18 cellular contexts compared by ENCODE assay signal in genomic region chr13:65592757-65593156, GRCh38.
DNase-seq lines count a peak whose midpoint lies in the region; ATAC-seq and TF ChIP-seq lines count a peak whose summit lies in the region.
"Had no signal": no experiment of that assay in that cellular context is flagged by ENCODE, and none has a peak within 500 bp of the region (broad histone marks: within the 10 kb centered on the region; RNA-seq: fewer than 3 reads in every experiment).

No MANE protein-coding gene starts in this region.

- TF ChIP-seq CTCF in IMR-90 (conservative IDR thresholded peaks at IDR 0.05; ENCODE audit: low read depth, low read length): no peak
- TF ChIP-seq CTCF in fibroblast of pulmonary artery (IDR thresholded peaks at IDR 0.05; ENCODE audit: low read length, missing control alignments): no peak

- no peak overlapping the region for H3K56ac ChIP-seq in IMR-90 (ENCODE audit: extremely low read depth, insufficient read depth, low read length)

- no peak overlapping the region for H2BK120ac ChIP-seq in IMR-90 (ENCODE audit: low read depth, low read length)

- no peak overlapping the region for H2BK20ac ChIP-seq in IMR-90 (ENCODE audit: low read depth, low read length)

- no peak overlapping the region for H3K27ac ChIP-seq in IMR-90 (ENCODE audit: insufficient read depth, low read length)
- H3K27ac ChIP-seq: BLaER1, KMS-11 had no signal

- H3K9me1 ChIP-seq in IMR-90 (ENCODE audit: insufficient read depth, low read length): no peaks in the 10 kb centered on the region

- H3K9me3 ChIP-seq in IMR-90 (ENCODE audit: control insufficient read depth, insufficient read depth, low read length): no peaks in the 10 kb centered on the region
- no peaks in the 10 kb centered on the region for H3K9me3 ChIP-seq in neuron (ENCODE audit: low read length)
- H3K9me3 ChIP-seq: BLaER1 had no signal

- DNase-seq in IMR-90 (peak; percentile 1), fibroblast of pulmonary artery (ENCODE audit: low read depth) (peak; percentile 32), NCI-H1930 (lab: John Stamatoyannopoulos, UW) (no peak)
- DNase-seq: CD4-positive, alpha-beta memory T cell; DMS153; GOT3; NCI-H1092 treated with DMSO at 0.1 percent for 48 hours; NCI-H510A treated with DMSO at 0.1 percent for 48 hours; NCI-H82; SHP77 had no signal

- no peak overlapping the region for H2AK9ac ChIP-seq in IMR-90 (replicated peaks; ENCODE audit: low read depth, low read length, poor library complexity)

- H4K20me1 ChIP-seq in IMR-90 (ENCODE audit: insufficient read depth, low read length): no peaks in the 10 kb centered on the region
- H4K20me1 ChIP-seq: BLaER1 had no signal

- no peaks in the 10 kb centered on the region for H3K4me1 ChIP-seq in IMR-90 (ENCODE audit: control insufficient read depth, insufficient read depth, low read length)
- peaks cover 4% of the 10 kb centered on the region for H3K4me1 ChIP-seq in neuron (ENCODE audit: insufficient read depth, low read length)
- H3K4me1 ChIP-seq: BLaER1 had no signal

- ATAC-seq in IMR-90 (ENCODE audit: low read depth) (no peak), SK-N-SH treated with all-trans-retinoic acid at 6 μM for 48 hours (peak; percentile 12), GM21526 (IDR thresholded peaks at IDR 0.05; ENCODE audit: low FRiP score, unreplicated experiment) (no peak), GM21786 (IDR thresholded peaks at IDR 0.05; ENCODE audit: unreplicated experiment) (no peak)
- ATAC-seq in activated CD4-positive, CD25-positive, alpha-beta regulatory T cell treated with anti-CD3 and anti-CD28 coated beads, Interleukin-2, amount 50 U/mL, for 24 hours: no peak
- ATAC-seq: GM12878 had no signal

- no peak for TF ChIP-seq RAD21 in IMR-90 (IDR thresholded peaks at IDR 0.05; ENCODE audit: low read length)

- dilution Hi-C loops in IMR-90 (cut with HindIII; ENCODE audit: low sequenced_read_pairs, unreplicated experiment): no loop called here

- no peak overlapping the region for H3K23ac ChIP-seq in IMR-90 (ENCODE audit: low read depth, low read length)

- no peak overlapping the region for H3K9ac ChIP-seq in IMR-90 (ENCODE audit: low read depth, low read length)
- H3K9ac ChIP-seq: BLaER1, KMS-11 had no signal

- no peaks in the 10 kb centered on the region for H3K27me3 ChIP-seq in IMR-90 (ENCODE audit: control insufficient read depth, insufficient read depth, low read length)
- no peaks in the 10 kb centered on the region for H3K27me3 ChIP-seq in neuron (ENCODE audit: insufficient read depth, low read length)
- H3K27me3 ChIP-seq: BLaER1 had no signal

- no peak overlapping the region for H3K4ac ChIP-seq in IMR-90 (ENCODE audit: low read depth, low read length)

- no peak overlapping the region for H2AK5ac ChIP-seq in IMR-90 (ENCODE audit: low read depth, low read length)

- TF ChIP-seq POLR2A in IMR-90 (IDR thresholded peaks at IDR 0.05; ENCODE audit: low read depth, low read length): no peak

- H2AFZ ChIP-seq in IMR-90 (replicated peaks; ENCODE audit: low read length, poor library complexity) (no peak overlapping the region), neuron (ENCODE audit: low read depth, low read length) (peak overlapping the region; percentile 67)

- no peak overlapping the region for H2BK15ac ChIP-seq in IMR-90 (ENCODE audit: low read depth, low read length)

- BruUV-seq in IMR-90 (replicated peaks; lab: Mats Ljungman, UMichigan): no TSS peak

- H4K91ac ChIP-seq in IMR-90 (ENCODE audit: insufficient read depth, low read depth, low read length): no peak overlapping the region

- POLR2A ChIA-PET in IMR-90 (lab: Charles Lee; ENCODE audit: unreplicated experiment): no interaction called here

- no peak overlapping the region for H3K4me2 ChIP-seq in IMR-90 (ENCODE audit: low read depth, low read length)
- H3K4me2 ChIP-seq: BLaER1, KMS-11 had no signal

- H4K8ac ChIP-seq in IMR-90 (ENCODE audit: low read depth in 2 of 2, low read length in 2 of 2): no peak overlapping the region

- H3K36me3 ChIP-seq in IMR-90 (ENCODE audit: control insufficient read depth, insufficient read depth, low read length): no peaks in the 10 kb centered on the region
- H3K36me3 ChIP-seq in neuron (ENCODE audit: insufficient read depth, low read length): no peaks in the 10 kb centered on the region
- H3K36me3 ChIP-seq: BLaER1 had no signal

- WGBS in IMR-90 (ENCODE audit: extremely low coverage in 2 of 2, insufficient read length in 1 of 2), 2 experiments: no CpG with 5 or more reads among the region's 1 CpG

- in situ Hi-C loops in IMR-90 (cut with MboI; ENCODE audit: low sequenced_read_pairs): no loop called here

- no peak overlapping the region for H3K14ac ChIP-seq in IMR-90 (replicated peaks; ENCODE audit: low read depth, low read length)

- H3K18ac ChIP-seq in IMR-90 (ENCODE audit: low read depth, low read length): no peak overlapping the region

- H2BK5ac ChIP-seq in IMR-90 (ENCODE audit: low read depth, low read length, poor library complexity, severe bottlenecking): no peak overlapping the region

- H4K5ac ChIP-seq in IMR-90 (ENCODE audit: low read depth, low read length): no peak overlapping the region

- H3K4me3 ChIP-seq in IMR-90 (ENCODE audit: insufficient read depth, low read depth, low read length) (no peak overlapping the region), fibroblast of pulmonary artery (replicated peaks; ENCODE audit: low read depth, low read length) (no peak overlapping the region), neuron (ENCODE audit: low read length) (no peak overlapping the region)
- H3K4me3 ChIP-seq: BLaER1, GM12878 had no signal

- intact Hi-C loops in IMR-90 (cut with micrococcal nuclease): no loop called here

- no peaks in the 10 kb centered on the region for H3K79me1 ChIP-seq in IMR-90 (ENCODE audit: low read depth in 1 of 2, low read length in 2 of 2)

- CTCF ChIA-PET in IMR-90 (lab: Yijun Ruan, JAX): no interaction called here

TF ChIP-seq in IMR-90, 13 proteins besides CTCF, POLR2A, EP300 and RAD21:
- TF ChIP-seq ELK1 (IDR thresholded peaks at IDR 0.05; ENCODE audit: borderline replicate concordance, low read depth, low read length) (no peak), MAFK (IDR thresholded peaks at IDR 0.05; ENCODE audit: low read depth, low read length) (no peak), MAZ (IDR thresholded peaks at IDR 0.05; ENCODE audit: borderline replicate concordance, low read depth, low read length) (no peak), FOS (IDR thresholded peaks at IDR 0.05; ENCODE audit: low read depth, low read length) (no peak), RCOR1 (IDR thresholded peaks at IDR 0.05; ENCODE audit: insufficient replicate concordance, low read length) (no peak), CHD1 (IDR thresholded peaks at IDR 0.05; ENCODE audit: low read depth, low read length) (no peak), MXI1 (IDR thresholded peaks at IDR 0.05; ENCODE audit: borderline replicate concordance, low read depth, low read length) (no peak), CEBPB (IDR thresholded peaks at IDR 0.05; ENCODE audit: low read depth, low read length) (no peak), SMC3 (IDR thresholded peaks at IDR 0.05; ENCODE audit: low read depth, low read length) (no peak), RFX5 (IDR thresholded peaks at IDR 0.05; ENCODE audit: low read depth, low read length) (no peak), BHLHE40 (IDR thresholded peaks at IDR 0.05; ENCODE audit: low read depth, low read length) (no peak)

TF ChIP-seq in SK-N-SH treated with all-trans-retinoic acid at 6 μM for 48 hours, 23 proteins besides CTCF, POLR2A, EP300 and RAD21:
- no peak for TF ChIP-seq ZFP30 (CRISPR knock-in tag; IDR thresholded peaks at IDR 0.05)
- no peak for TF ChIP-seq ZNF70 (CRISPR knock-in tag; IDR thresholded peaks at IDR 0.05)
- TF ChIP-seq RARB (CRISPR knock-in tag; IDR thresholded peaks at IDR 0.05): no peak
- no peak for TF ChIP-seq ZFP3 (CRISPR knock-in tag; IDR thresholded peaks at IDR 0.05)
- TF ChIP-seq ZC3H10 (CRISPR knock-in tag; IDR thresholded peaks at IDR 0.05): no peak
- no peak for TF ChIP-seq TSHZ2 (CRISPR knock-in tag; IDR thresholded peaks at IDR 0.05)
TF ChIP-seq in SK-N-SH treated with all-trans-retinoic acid at 6 μM for 48 hours: peak in this region for 0.

Comparison
In these comparisons a context has a peak if more than half of its experiments do, and no peak if none do; other contexts are left out.
1. DNase-seq: peak in IMR-90 (single experiment) and fibroblast of pulmonary artery (single experiment); none in NCI-H1930 (0 of 2).